Comparison of ENCODE assay signal across 23 cellular contexts in genomic region chr2:238820909-238821308, GRCh38. TPM values are rescaled to one million over a fixed set of nuclear protein-coding genes. Genes with fewer than 3 reads are reported as not detected.
DNase-seq lines count a peak whose midpoint lies in the region; ATAC-seq and TF ChIP-seq lines count a peak whose summit lies in the region.
"Had no signal": no experiment of that assay in that cellular context is flagged by ENCODE, and none has a peak within 500 bp of the region (broad histone marks: within the 10 kb centered on the region; RNA-seq: fewer than 3 reads in every experiment).

No MANE protein-coding gene starts in this region.

- no peak overlapping the region for H2BK15ac ChIP-seq in mesenchymal stem cell (ENCODE audit: low read depth, poor library complexity, severe bottlenecking)

- H2BK120ac ChIP-seq in mesenchymal stem cell (ENCODE audit: low read depth, low read length): no peak overlapping the region

- H2BK5ac ChIP-seq in mesenchymal stem cell (ENCODE audit: low read depth, low read length, poor library complexity, severe bottlenecking): no peak overlapping the region

- no peak overlapping the region for H3K27ac Mint-ChIP-seq in Caco-2 (ENCODE audit: unreplicated experiment)
- H3K27ac Mint-ChIP-seq: activated B cell treated with CpG ODN at 0.5 μM for 24 hours; activated naive CD8-positive, alpha-beta T cell; GM23338; stimulated activated effector memory CD8-positive, alpha-beta T cell treated with anti-CD3 and anti-CD28 coated beads, Interleukin-12 subunit alpha, Interleukin-12 subunit beta, amount 100 ng/mL, for 72 hours had no signal

- H2AFZ ChIP-seq in mammary epithelial cell (ENCODE audit: low read depth, low read length) (no peak overlapping the region), mesenchymal stem cell (ENCODE audit: low read depth, low read length) (no peak overlapping the region)
- H2AFZ ChIP-seq: GM23338 had no signal

- no peaks in the 10 kb centered on the region for H3K79me1 ChIP-seq in mesenchymal stem cell (replicated peaks; ENCODE audit: low read length, poor library complexity, severe bottlenecking)

- no peaks in the 10 kb centered on the region for H3K36me3 Mint-ChIP-seq in Caco-2 (ENCODE audit: insufficient read depth, unreplicated experiment)
- H3K36me3 Mint-ChIP-seq: activated naive CD8-positive, alpha-beta T cell; stimulated activated effector memory CD8-positive, alpha-beta T cell treated with anti-CD3 and anti-CD28 coated beads, Interleukin-12 subunit alpha, Interleukin-12 subunit beta, amount 100 ng/mL, for 72 hours had no signal

- H3K27me3 ChIP-seq in mammary epithelial cell (ENCODE audit: insufficient read depth, low read length): no peaks in the 10 kb centered on the region
- H3K27me3 ChIP-seq in mesenchymal stem cell (ENCODE audit: control insufficient read depth in 1 of 2, insufficient read depth in 1 of 2, low read length in 2 of 2): peaks cover 0 to 20% of the 10 kb centered on the region in 2 experiments
- no peaks in the 10 kb centered on the region for H3K27me3 ChIP-seq in Caco-2 (replicated peaks; ENCODE audit: control insufficient read depth, insufficient read depth, low read length)
- H3K27me3 ChIP-seq: BLaER1 treated with 17β-estradiol and CSF1 and Interleukin-3, amounts not matched to agents 10 nM and 100 nM; vagina had no signal

- H3K9me3 Mint-ChIP-seq in Caco-2 (ENCODE audit: unreplicated experiment): peaks cover 9% of the 10 kb centered on the region

- H3K4me3 Mint-ChIP-seq in Caco-2 (ENCODE audit: unreplicated experiment): no peak overlapping the region
- H3K4me3 Mint-ChIP-seq: activated B cell treated with CpG ODN at 0.5 μM for 24 hours; activated naive CD8-positive, alpha-beta T cell; GM23338; stimulated activated effector memory CD8-positive, alpha-beta T cell treated with anti-CD3 and anti-CD28 coated beads, Interleukin-12 subunit alpha, Interleukin-12 subunit beta, amount 100 ng/mL, for 72 hours had no signal

- no peak for ATAC-seq in HG03025 (IDR thresholded peaks at IDR 0.05; ENCODE audit: low FRiP score, unreplicated experiment)
- ATAC-seq: GM23338; Right ventricle myocardium inferior; stimulated activated effector memory CD8-positive, alpha-beta T cell treated with anti-CD3 and anti-CD28 coated beads, Interleukin-12 subunit alpha, Interleukin-12 subunit beta, amount 100 ng/mL, for 72 hours had no signal

- no peak overlapping the region for H3K23ac ChIP-seq in mesenchymal stem cell (ENCODE audit: low read length in 2 of 2)

- H4K91ac ChIP-seq in mesenchymal stem cell (ENCODE audit: low read length): peak overlapping the region; percentile 20

- TF ChIP-seq CTCF in mammary epithelial cell (conservative IDR thresholded peaks at IDR 0.05 in 1 of 2, IDR thresholded peaks at IDR 0.05 in 1 of 2; ENCODE audit: extremely low read depth in 1 of 2, insufficient read depth in 1 of 2, low read depth in 1 of 2, low read length in 2 of 2) (no peak), Caco-2 (IDR thresholded peaks at IDR 0.05; ENCODE audit: insufficient read depth in 1 of 2, low read depth in 1 of 2, low read length in 1 of 2, severe bottlenecking in 1 of 2, unreplicated experiment in 1 of 2) (no peak)

- no peaks in the 10 kb centered on the region for H3K36me3 ChIP-seq in mammary epithelial cell (ENCODE audit: insufficient read depth, low read length)
- no peaks in the 10 kb centered on the region for H3K36me3 ChIP-seq in mesenchymal stem cell (ENCODE audit: control insufficient read depth in 1 of 2, insufficient read depth in 2 of 2, low read depth in 1 of 2, low read length in 2 of 2)
- no peaks in the 10 kb centered on the region for H3K36me3 ChIP-seq in Caco-2 (ENCODE audit: control insufficient read depth, insufficient read depth, low read length)
- H3K36me3 ChIP-seq: BLaER1 treated with 17β-estradiol and CSF1 and Interleukin-3, amounts not matched to agents 10 nM and 100 nM; vagina had no signal

- no peaks in the 10 kb centered on the region for H4K20me1 ChIP-seq in mammary epithelial cell (ENCODE audit: insufficient read depth, low read length)
- H4K20me1 ChIP-seq: BLaER1 treated with 17β-estradiol and CSF1 and Interleukin-3, amounts not matched to agents 10 nM and 100 nM had no signal

- no peak overlapping the region for H3K18ac ChIP-seq in mesenchymal stem cell (ENCODE audit: low read depth in 1 of 2, low read length in 2 of 2)

- dilution Hi-C loops in mammary epithelial cell (cut with HindIII; ENCODE audit: low sequenced_read_pairs): no loop called here

- CTCF ChIA-PET in mammary epithelial cell (lab: Charles Lee; ENCODE audit: low non-redundant PET) (no interaction called here), Caco-2 (lab: Charles Lee) (no interaction called here)

- H3K27me3 Mint-ChIP-seq in Caco-2 (ENCODE audit: insufficient read depth, unreplicated experiment): no peaks in the 10 kb centered on the region

- no peak overlapping the region for H2BK12ac ChIP-seq in mesenchymal stem cell (ENCODE audit: low read length in 2 of 2)

- H3K4me3 ChIP-seq in mammary epithelial cell (replicated peaks in 1 of 3; ENCODE audit: insufficient read depth in 1 of 3, low read depth in 2 of 3, low read length in 3 of 3): no peak overlapping the region
- peak overlapping the region in 1 of 2 experiments; percentile 27 for H3K4me3 ChIP-seq in mesenchymal stem cell (ENCODE audit: insufficient read depth in 1 of 2, low read depth in 1 of 2, low read length in 2 of 2)
- H3K4me3 ChIP-seq in Caco-2 (ENCODE audit: low read depth, low read length): no peak overlapping the region
- H3K4me3 ChIP-seq: BLaER1 treated with 17β-estradiol and CSF1 and Interleukin-3, amounts not matched to agents 10 nM and 100 nM; GM23338; vagina had no signal

- no peak overlapping the region for H2AK5ac ChIP-seq in mesenchymal stem cell (ENCODE audit: low read length, severe bottlenecking)

- H3K9ac ChIP-seq in mammary epithelial cell (ENCODE audit: insufficient read depth, low read length) (no peak overlapping the region), mesenchymal stem cell (ENCODE audit: low read length) (peak overlapping the region; percentile 54)
- H3K9ac ChIP-seq: BLaER1 treated with 17β-estradiol and CSF1 and Interleukin-3, amounts not matched to agents 10 nM and 100 nM had no signal

- H3K4ac ChIP-seq in mesenchymal stem cell (ENCODE audit: low read depth in 1 of 2, low read length in 2 of 2): no peak overlapping the region

- H3K9me3 ChIP-seq in mammary epithelial cell (replicated peaks; ENCODE audit: insufficient read depth, low read length) (no peaks in the 10 kb centered on the region), mesenchymal stem cell (ENCODE audit: control insufficient read depth, low read length) (peaks cover 12% of the 10 kb centered on the region), Caco-2 (peaks cover 11% of the 10 kb centered on the region; the same call in 1 of the 2 replicates)
- H3K9me3 ChIP-seq: vagina had no signal

- 60% methylated on average over 4 of the region's 6 CpGs for WGBS in mammary epithelial cell (ENCODE audit: low coverage, missing lambda C conversion rate)
- WGBS in mesenchymal stem cell: 43% methylated on average over 6 of the region's 6 CpGs

- no peaks in the 10 kb centered on the region for H3K79me2 ChIP-seq in mammary epithelial cell (ENCODE audit: insufficient read depth, low read length)

- H3K4me2 ChIP-seq in mammary epithelial cell (ENCODE audit: insufficient read depth, low read depth, low read length) (no peak overlapping the region), mesenchymal stem cell (ENCODE audit: low read length, poor library complexity, severe bottlenecking) (no peak overlapping the region)
- H3K4me2 ChIP-seq: BLaER1 treated with 17β-estradiol and CSF1 and Interleukin-3, amounts not matched to agents 10 nM and 100 nM; GM23338 had no signal

- POLR2A ChIA-PET in Caco-2 (lab: Charles Lee): no interaction called here

- no TSS peak for BruUV-seq in mammary epithelial cell (replicated peaks; lab: Mats Ljungman, UMichigan)
- no TSS peak for BruUV-seq in Caco-2 (replicated peaks; lab: Mats Ljungman, UMichigan)

- peak; percentile 65 for DNase-seq in AG20443 (ENCODE audit: low spot score)
- DNase-seq in HT1080 (ENCODE audit: low read depth): peak; percentile 53
- DNase-seq in mammary epithelial cell: peak; percentile 18
- peak; percentile 33 for DNase-seq in mesenchymal stem cell
- DNase-seq in activated CD4-positive, alpha-beta T cell treated with anti-CD3 and anti-CD28 coated beads, Interleukin-2, amount 50 U/mL, for 4 hours: no peak
- no peak for DNase-seq in NCI-H446 treated with DMSO at 0.1 percent for 48 hours (lab: John Stamatoyannopoulos, UW)
- DNase-seq in Caco-2: no peak
- DNase-seq: activated B cell treated with CpG ODN at 0.5 μM for 24 hours, Calu3, NCI-H1417 treated with DMSO at 0.1 percent for 48 hours, NCI-H2081 treated with DMSO at 0.1 percent for 48 hours, NCI-H446, T1000 had no signal

- H3K4me1 Mint-ChIP-seq in Caco-2 (ENCODE audit: low read depth, unreplicated experiment): peaks cover 6% of the 10 kb centered on the region
- H3K4me1 Mint-ChIP-seq: activated B cell treated with CpG ODN at 0.5 μM for 24 hours had no signal

- H3K27ac ChIP-seq in mammary epithelial cell (ENCODE audit: insufficient read depth, low read depth, low read length): no peak overlapping the region
- no peak overlapping the region for H3K27ac ChIP-seq in mesenchymal stem cell (ENCODE audit: low read length, poor library complexity, severe bottlenecking)
- H3K27ac ChIP-seq: BLaER1 treated with 17β-estradiol and CSF1 and Interleukin-3, amounts not matched to agents 10 nM and 100 nM; foreskin keratinocyte; vagina had no signal

- H4K8ac ChIP-seq in mesenchymal stem cell (ENCODE audit: low read length): no peak overlapping the region

- no peak overlapping the region for H3K14ac ChIP-seq in mesenchymal stem cell (ENCODE audit: low read length in 2 of 2)

- intact Hi-C loops in mammary epithelial cell (cut with micrococcal nuclease): no loop called here
- intact Hi-C loops in Caco-2 (cut with micrococcal nuclease; ENCODE audit: unreplicated experiment): no loop called here

- in situ Hi-C loops in mammary epithelial cell (cut with MboI; ENCODE audit: low sequenced_read_pairs in 2 of 2): no loop called here

- H3K4me1 ChIP-seq in mammary epithelial cell (ENCODE audit: insufficient read depth, low read length) (no peaks in the 10 kb centered on the region), mesenchymal stem cell (ENCODE audit: control insufficient read depth, insufficient read depth, low read depth, low read length) (no peaks in the 10 kb centered on the region), Caco-2 (peaks cover 1% of the 10 kb centered on the region; the same call in 1 of the 2 replicates)
- H3K4me1 ChIP-seq: foreskin keratinocyte, vagina had no signal

RNA-seq across cellular contexts. Expression of gene TWIST2, which starts 27.0 kb away (rescaled TPM):
- total RNA-seq in HT1080 (2014; rRNA removed; shearing (Covaris generic)): 49.9 and 52.1 TPM in 2 replicates
- polyA plus RNA-seq in HT1080 (2015; cell fraction: cytosol; rRNA removed): 45.5 and 47.0 TPM in 2 replicates
- 11.8 and 13.5 TPM in 2 replicates for polyA plus RNA-seq in HT1080 (2015; cell fraction: nucleus; rRNA removed)
- 10 to 100 TPM in 1 of 2 donors, under 1 TPM in 1; 0.83 to 17.6 TPM for total RNA-seq in mammary epithelial cell
- polyA plus RNA-seq in mammary epithelial cell: 23.2 TPM
- 2.3 TPM for polyA minus RNA-seq in mammary epithelial cell
- 11.1 TPM for polyA plus RNA-seq in mesenchymal stem cell (2013, experiment 1 of 2)
- 11.7 TPM for polyA plus RNA-seq in mesenchymal stem cell (2013, experiment 2 of 2)
- not detected in 2 replicates for total RNA-seq in Caco-2 (2022)
- total RNA-seq: A673, activated B cell treated with CpG ODN at 0.5 μM for 24 hours, Calu3, OCI-LY7 had no signal

Comparison
In these comparisons a context has a peak if more than half of its experiments do, and no peak if none do; other contexts are left out.
1. DNase-seq: peak in AG20443 (single experiment), HT1080 (single experiment), mammary epithelial cell (single experiment) and mesenchymal stem cell (single experiment); none in activated CD4-positive, alpha-beta T cell treated with anti-CD3 and anti-CD28 coated beads, Interleukin-2, amount 50 U/mL, for 4 hours (0 of 2), NCI-H446 treated with DMSO at 0.1 percent for 48 hours (single experiment) and Caco-2 (0 of 2).